In genomic region chr6:112879920-112880413, GRCh38 we compare ENCODE assay signal across 1 cellular context.
TF ChIP-seq lines count a peak whose summit lies in the region.

No MANE protein-coding gene starts in this region.

TF ChIP-seq in K562, 482 proteins besides CTCF, POLR2A, EP300 and RAD21 (continued from another document and continues in another):
- TF ChIP-seq ETS1 (conservative IDR thresholded peaks at IDR 0.05; ENCODE audit: control insufficient read depth, low read depth, low read length): no peak
- no peak for TF ChIP-seq BRF1 (IDR thresholded peaks at IDR 0.05; ENCODE audit: borderline replicate concordance, extremely low read depth, insufficient read length)
- no peak for TF ChIP-seq CCAR2 (IDR thresholded peaks at IDR 0.05; ENCODE audit: low read depth, low read length)
- TF ChIP-seq MBD1 (CRISPR knock-in tag; IDR thresholded peaks at IDR 0.05): no peak
- TF ChIP-seq, protein P1, sequence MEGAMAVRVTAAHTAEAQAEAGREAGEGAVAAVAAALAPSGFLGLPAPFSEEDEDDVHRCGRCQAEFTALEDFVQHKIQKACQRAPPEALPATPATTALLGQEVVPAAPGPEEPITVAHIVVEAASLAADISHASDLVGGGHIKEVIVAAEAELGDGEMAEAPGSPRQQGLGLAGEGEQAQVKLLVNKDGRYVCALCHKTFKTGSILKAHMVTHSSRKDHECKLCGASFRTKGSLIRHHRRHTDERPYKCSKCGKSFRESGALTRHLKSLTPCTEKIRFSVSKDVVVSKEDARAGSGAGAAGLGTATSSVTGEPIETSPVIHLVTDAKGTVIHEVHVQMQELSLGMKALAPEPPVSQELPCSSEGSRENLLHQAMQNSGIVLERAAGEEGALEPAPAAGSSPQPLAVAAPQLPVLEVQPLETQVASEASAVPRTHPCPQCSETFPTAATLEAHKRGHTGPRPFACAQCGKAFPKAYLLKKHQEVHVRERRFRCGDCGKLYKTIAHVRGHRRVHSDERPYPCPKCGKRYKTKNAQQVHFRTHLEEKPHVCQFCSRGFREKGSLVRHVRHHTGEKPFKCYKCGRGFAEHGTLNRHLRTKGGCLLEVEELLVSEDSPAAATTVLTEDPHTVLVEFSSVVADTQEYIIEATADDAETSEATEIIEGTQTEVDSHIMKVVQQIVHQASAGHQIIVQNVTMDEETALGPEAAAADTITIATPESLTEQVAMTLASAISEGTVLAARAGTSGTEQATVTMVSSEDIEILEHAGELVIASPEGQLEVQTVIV (CRISPR knock-in tag; IDR thresholded peaks at IDR 0.05; ENCODE audit: borderline replicate concordance): no peak
- TF ChIP-seq RCOR1 (IDR thresholded peaks at IDR 0.05; ENCODE audit: borderline replicate concordance in 1 of 2, low read depth in 2 of 2, low read length in 2 of 2): peak in 1 of 2 experiments; percentile 74; a peak in 2 of 4 replicates
- no peak for TF ChIP-seq ILF3 (IDR thresholded peaks at IDR 0.05; ENCODE audit: borderline replicate concordance)
- peak; percentile 73; the same call in 1 of the 2 replicates for TF ChIP-seq ZBTB17 (CRISPR knock-in tag; IDR thresholded peaks at IDR 0.05)
- TF ChIP-seq NELFE (IDR thresholded peaks at IDR 0.05; ENCODE audit: insufficient read depth, insufficient read length): no peak
- TF ChIP-seq TCF3 (CRISPR knock-in tag; IDR thresholded peaks at IDR 0.05): 0 out of 2 replicates have a peak, but pooled peaks have one; percentile 7
- TF ChIP-seq ATF1 (CRISPR knock-in tag; IDR thresholded peaks at IDR 0.05): no peak
- peak; percentile 69 for TF ChIP-seq ATF1 (tag; IDR thresholded peaks at IDR 0.05)
- no peak for TF ChIP-seq TBP (optimal IDR thresholded peaks at IDR 0.05; ENCODE audit: low read depth, low read length)
- TF ChIP-seq, protein P2, sequence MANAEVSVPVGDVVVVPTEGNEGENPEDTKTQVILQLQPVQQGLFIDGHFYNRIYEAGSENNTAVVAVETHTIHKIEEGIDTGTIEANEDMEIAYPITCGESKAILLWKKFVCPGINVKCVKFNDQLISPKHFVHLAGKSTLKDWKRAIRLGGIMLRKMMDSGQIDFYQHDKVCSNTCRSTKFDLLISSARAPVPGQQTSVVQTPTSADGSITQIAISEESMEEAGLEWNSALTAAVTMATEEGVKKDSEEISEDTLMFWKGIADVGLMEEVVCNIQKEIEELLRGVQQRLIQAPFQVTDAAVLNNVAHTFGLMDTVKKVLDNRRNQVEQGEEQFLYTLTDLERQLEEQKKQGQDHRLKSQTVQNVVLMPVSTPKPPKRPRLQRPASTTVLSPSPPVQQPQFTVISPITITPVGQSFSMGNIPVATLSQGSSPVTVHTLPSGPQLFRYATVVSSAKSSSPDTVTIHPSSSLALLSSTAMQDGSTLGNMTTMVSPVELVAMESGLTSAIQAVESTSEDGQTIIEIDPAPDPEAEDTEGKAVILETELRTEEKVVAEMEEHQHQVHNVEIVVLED (CRISPR knock-in tag; IDR thresholded peaks at IDR 0.05): no peak
- TF ChIP-seq CEBPZ (IDR thresholded peaks at IDR 0.05; ENCODE audit: borderline replicate concordance, low read depth, low read length): no peak
- TF ChIP-seq U2AF1 (optimal IDR thresholded peaks at IDR 0.05; ENCODE audit: low read depth, low read length): no peak
- no peak for TF ChIP-seq ZNF780A (CRISPR knock-in tag; IDR thresholded peaks at IDR 0.05)
- TF ChIP-seq ZFPM2 (CRISPR knock-in tag; IDR thresholded peaks at IDR 0.05): no peak
- TF ChIP-seq NR4A1 (CRISPR knock-in tag; IDR thresholded peaks at IDR 0.05): no peak
- TF ChIP-seq NR4A1 (tag; IDR thresholded peaks at IDR 0.05): no peak
- TF ChIP-seq HEY1 (CRISPR knock-in tag; IDR thresholded peaks at IDR 0.05; ENCODE audit: borderline replicate concordance): no peak
- TF ChIP-seq POLR2B (IDR thresholded peaks at IDR 0.05; ENCODE audit: low read depth, partially characterized antibody): no peak
- no peak for TF ChIP-seq ZNF263 (CRISPR knock-in tag; IDR thresholded peaks at IDR 0.05; ENCODE audit: borderline replicate concordance)
- no peak for TF ChIP-seq CHD1 (IDR thresholded peaks at IDR 0.05; ENCODE audit: low read length)
- no peak for TF ChIP-seq SREBF2 (CRISPR knock-in tag; IDR thresholded peaks at IDR 0.05)
- no peak for TF ChIP-seq DNMT1 (IDR thresholded peaks at IDR 0.05)
- no peak for TF ChIP-seq ZNF175 (CRISPR knock-in tag; IDR thresholded peaks at IDR 0.05; ENCODE audit: low read depth)
- no peak for TF ChIP-seq ZNF133 (CRISPR knock-in tag; IDR thresholded peaks at IDR 0.05)
- no peak for TF ChIP-seq RFX7 (CRISPR knock-in tag; IDR thresholded peaks at IDR 0.05)
- TF ChIP-seq, protein P3, sequence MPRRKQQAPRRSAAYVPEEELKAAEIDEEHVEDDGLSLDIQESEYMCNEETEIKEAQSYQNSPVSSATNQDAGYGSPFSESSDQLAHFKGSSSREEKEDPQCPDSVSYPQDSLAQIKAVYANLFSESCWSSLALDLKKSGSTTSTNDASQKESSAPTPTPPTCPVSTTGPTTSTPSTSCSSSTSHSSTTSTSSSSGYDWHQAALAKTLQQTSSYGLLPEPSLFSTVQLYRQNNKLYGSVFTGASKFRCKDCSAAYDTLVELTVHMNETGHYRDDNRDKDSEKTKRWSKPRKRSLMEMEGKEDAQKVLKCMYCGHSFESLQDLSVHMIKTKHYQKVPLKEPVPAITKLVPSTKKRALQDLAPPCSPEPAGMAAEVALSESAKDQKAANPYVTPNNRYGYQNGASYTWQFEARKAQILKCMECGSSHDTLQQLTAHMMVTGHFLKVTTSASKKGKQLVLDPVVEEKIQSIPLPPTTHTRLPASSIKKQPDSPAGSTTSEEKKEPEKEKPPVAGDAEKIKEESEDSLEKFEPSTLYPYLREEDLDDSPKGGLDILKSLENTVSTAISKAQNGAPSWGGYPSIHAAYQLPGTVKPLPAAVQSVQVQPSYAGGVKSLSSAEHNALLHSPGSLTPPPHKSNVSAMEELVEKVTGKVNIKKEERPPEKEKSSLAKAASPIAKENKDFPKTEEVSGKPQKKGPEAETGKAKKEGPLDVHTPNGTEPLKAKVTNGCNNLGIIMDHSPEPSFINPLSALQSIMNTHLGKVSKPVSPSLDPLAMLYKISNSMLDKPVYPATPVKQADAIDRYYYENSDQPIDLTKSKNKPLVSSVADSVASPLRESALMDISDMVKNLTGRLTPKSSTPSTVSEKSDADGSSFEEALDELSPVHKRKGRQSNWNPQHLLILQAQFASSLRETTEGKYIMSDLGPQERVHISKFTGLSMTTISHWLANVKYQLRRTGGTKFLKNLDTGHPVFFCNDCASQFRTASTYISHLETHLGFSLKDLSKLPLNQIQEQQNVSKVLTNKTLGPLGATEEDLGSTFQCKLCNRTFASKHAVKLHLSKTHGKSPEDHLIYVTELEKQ (CRISPR knock-in tag; IDR thresholded peaks at IDR 0.05): no peak
- TF ChIP-seq KLF1 (tag; IDR thresholded peaks at IDR 0.05): no peak
- TF ChIP-seq HES1 (IDR thresholded peaks at IDR 0.05; ENCODE audit: low read depth): no peak
- TF ChIP-seq ASH1L (IDR thresholded peaks at IDR 0.05; ENCODE audit: borderline replicate concordance, low read depth, partially characterized antibody): no peak
- TF ChIP-seq ZNF408 (CRISPR knock-in tag; IDR thresholded peaks at IDR 0.05; ENCODE audit: low read depth): no peak
- TF ChIP-seq DPF2 (IDR thresholded peaks at IDR 0.05): 0 out of 2 replicates have a peak, but pooled peaks have one; percentile 20
- peak; percentile 72; the same call in 1 of the 2 replicates for TF ChIP-seq RB1 (IDR thresholded peaks at IDR 0.05; ENCODE audit: low read depth)
- no peak for TF ChIP-seq NCOA4 (IDR thresholded peaks at IDR 0.05; ENCODE audit: partially characterized antibody)
- peak; percentile 21; the same call in 1 of the 2 replicates for TF ChIP-seq CBFA2T3 (IDR thresholded peaks at IDR 0.05)
- TF ChIP-seq ZNF212 (CRISPR knock-in tag; IDR thresholded peaks at IDR 0.05): no peak
- TF ChIP-seq PRDM10 (IDR thresholded peaks at IDR 0.05; ENCODE audit: partially characterized antibody): no peak
- TF ChIP-seq, protein P4, sequence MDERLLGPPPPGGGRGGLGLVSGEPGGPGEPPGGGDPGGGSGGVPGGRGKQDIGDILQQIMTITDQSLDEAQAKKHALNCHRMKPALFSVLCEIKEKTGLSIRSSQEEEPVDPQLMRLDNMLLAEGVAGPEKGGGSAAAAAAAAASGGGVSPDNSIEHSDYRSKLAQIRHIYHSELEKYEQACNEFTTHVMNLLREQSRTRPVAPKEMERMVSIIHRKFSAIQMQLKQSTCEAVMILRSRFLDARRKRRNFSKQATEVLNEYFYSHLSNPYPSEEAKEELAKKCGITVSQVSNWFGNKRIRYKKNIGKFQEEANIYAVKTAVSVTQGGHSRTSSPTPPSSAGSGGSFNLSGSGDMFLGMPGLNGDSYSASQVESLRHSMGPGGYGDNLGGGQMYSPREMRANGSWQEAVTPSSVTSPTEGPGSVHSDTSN (CRISPR knock-in tag; IDR thresholded peaks at IDR 0.05; ENCODE audit: low read depth): no peak
- TF ChIP-seq, protein P4 (tag; conservative IDR thresholded peaks at IDR 0.05; ENCODE audit: low read depth): no peak
